Comparison of ENCODE assay signal across 11 cellular contexts in the genomic region with DNA sequence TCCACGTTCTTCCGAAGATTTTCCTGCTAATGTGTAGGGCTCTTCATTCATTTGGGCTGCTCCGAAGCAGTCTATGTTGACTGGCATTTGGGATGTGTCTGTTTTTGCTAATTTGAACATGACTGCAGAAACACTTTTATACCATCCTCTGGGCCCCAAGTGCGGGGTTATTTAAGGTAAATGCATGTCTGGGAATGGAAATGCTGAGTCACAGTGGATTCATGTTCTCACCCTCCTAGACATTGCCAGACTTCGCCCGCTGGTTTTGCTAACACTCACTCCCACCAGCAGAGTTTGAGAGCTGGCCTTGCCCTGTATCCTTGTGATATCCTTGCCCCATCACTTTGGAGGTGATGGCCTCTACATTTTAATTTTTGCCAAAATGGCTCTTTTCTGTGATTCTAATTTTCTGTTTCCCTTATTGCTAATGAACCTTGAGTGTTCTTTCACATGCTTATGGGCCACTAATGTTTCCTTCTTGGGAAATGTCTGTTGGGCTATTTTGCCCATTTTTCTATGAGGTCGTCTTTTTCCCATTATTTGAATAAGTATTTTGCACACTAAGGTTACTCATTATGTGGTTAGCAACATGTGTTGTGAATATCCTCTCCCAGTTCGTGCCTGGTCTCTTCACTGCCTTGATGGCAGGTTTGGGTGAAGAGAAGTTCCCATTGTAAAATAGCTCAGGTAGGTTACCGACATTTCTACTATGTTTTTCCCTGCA.
DNase-seq lines count a peak whose midpoint lies in the region; ATAC-seq, FAIRE-seq and TF ChIP-seq lines count a peak whose summit lies in the region.
"Had no signal": no experiment of that assay in that cellular context is flagged by ENCODE, and none has a peak within 500 bp of the region (broad histone marks: within the 10 kb centered on the region; RNA-seq: fewer than 3 reads in every experiment).

No MANE protein-coding gene starts in this region.

- peak overlapping the region; percentile 56 for H3K4me3 Mint-ChIP-seq in HFFc6

- H3K4me2 ChIP-seq in skeletal muscle satellite cell (ENCODE audit: low read length): peak overlapping the region; percentile 55

- FAIRE-seq in TTC549 (lab: Jason Lieb, UNC): peak; percentile 5

- H3K4me1 ChIP-seq in skeletal muscle satellite cell (ENCODE audit: control insufficient read depth, insufficient read depth, low read length) (peaks cover 78% of the 10 kb centered on the region), ascending aorta (peaks cover 27 to 51% of the 10 kb centered on the region in 2 donors)

- no peaks in the 10 kb centered on the region for H3K27me3 ChIP-seq in skeletal muscle satellite cell (ENCODE audit: control insufficient read depth, insufficient read depth, low read length)
- H3K27me3 ChIP-seq in ascending aorta: no peaks in the 10 kb centered on the region
- H3K27me3 ChIP-seq: heart left ventricle had no signal

- no peak for ATAC-seq in HG02763 (IDR thresholded peaks at IDR 0.05; ENCODE audit: unreplicated experiment)

- H3K9me3 ChIP-seq in skeletal muscle satellite cell (replicated peaks; ENCODE audit: low read length) (no peaks in the 10 kb centered on the region), ascending aorta (no peaks in the 10 kb centered on the region)
- H3K9me3 ChIP-seq: heart left ventricle had no signal

- H3K27ac ChIP-seq in ascending aorta: no peak overlapping the region
- H3K27ac ChIP-seq: heart left ventricle had no signal

- H3K4me1 Mint-ChIP-seq in HFFc6 (ENCODE audit: low read depth): peaks cover 30% of the 10 kb centered on the region

- peak; percentile 84 for DNase-seq in HFFc6
- DNase-seq in fibroblast of the aortic adventitia (ENCODE audit: low read depth): peak; percentile 90
- DNase-seq in amygdala (lab: John Stamatoyannopoulos, UW): no peak
- no peak for DNase-seq in ascending aorta (ENCODE audit: low spot score in 2 of 2)
- DNase-seq: activated CD8-positive, alpha-beta memory T cell treated with anti-CD3 and anti-CD28 coated beads, Interleukin-2, amount 50 U/mL, for 48 hours; central memory CD4-positive, alpha-beta T cell; GOT3; heart left ventricle had no signal

- peak overlapping the region; percentile 94 for H3K27ac Mint-ChIP-seq in HFFc6

- H3K9me3 Mint-ChIP-seq in HFFc6: no peaks in the 10 kb centered on the region

- H3K4me3 ChIP-seq in fibroblast of the aortic adventitia (ENCODE audit: low read depth, low read length) (no peak overlapping the region), skeletal muscle satellite cell (ENCODE audit: low read length) (no peak overlapping the region), ascending aorta (no peak overlapping the region)
- H3K4me3 ChIP-seq: heart left ventricle had no signal

- H3K27me3 Mint-ChIP-seq in HFFc6 (ENCODE audit: insufficient read depth): peaks cover 11% of the 10 kb centered on the region

- peaks cover 32% of the 10 kb centered on the region for H3K36me3 Mint-ChIP-seq in HFFc6 (ENCODE audit: low read depth)

- H3K36me3 ChIP-seq in skeletal muscle satellite cell (ENCODE audit: insufficient read depth, low read length) (no peaks in the 10 kb centered on the region), ascending aorta (no peaks in the 10 kb centered on the region)
- H3K36me3 ChIP-seq: heart left ventricle had no signal

- peak overlapping the region; percentile 61 for H3K9ac ChIP-seq in skeletal muscle satellite cell (ENCODE audit: low read depth, low read length)

- TF ChIP-seq CTCF in HFFc6 (IDR thresholded peaks at IDR 0.05) (no peak), fibroblast of the aortic adventitia (IDR thresholded peaks at IDR 0.05; ENCODE audit: insufficient read depth, low read length) (peak; percentile 9), ascending aorta (IDR thresholded peaks at IDR 0.05) (no peak)

- intact Hi-C loops in ascending aorta (cut with DNase I): loop anchor here (5.0 kb wide), 2 partner anchors 37 to 237 kb away; no protein-coding TSS in a partner anchor

Comparison
In these comparisons a context has a peak if more than half of its experiments do, and no peak if none do; other contexts are left out.
1. DNase-seq: peak in HFFc6 (single experiment) and fibroblast of the aortic adventitia (single experiment); none in amygdala (0 of 56) and ascending aorta (0 of 2).